In genomic region chr9:61856283-61856682, GRCh38 we compare ENCODE assay signal across 8 cellular contexts.
DNase-seq lines count a peak whose midpoint lies in the region; ATAC-seq and TF ChIP-seq lines count a peak whose summit lies in the region.
"Not testable (repeated sequence)": the region's sequence is repeated elsewhere in the genome, so short reads cannot be mapped to it uniquely, and the experiment has no call there.

No MANE protein-coding gene starts in this region.

- not testable (repeated sequence) for H3K27me3 Mint-ChIP-seq in CD8-positive, alpha-beta T cell (ENCODE audit: low read depth); activated B cell treated with CpG ODN at 0.5 μM for 24 hours; naive thymus-derived CD4-positive, alpha-beta T cell

- POLR2A ChIA-PET in CD8-positive, alpha-beta T cell (lab: Charles Lee); activated B cell treated with CpG ODN at 0.5 μM for 24 hours (lab: Charles Lee); naive thymus-derived CD4-positive, alpha-beta T cell (lab: Charles Lee): not testable (repeated sequence)

- H3K4me3 Mint-ChIP-seq in CD8-positive, alpha-beta T cell; activated B cell treated with CpG ODN at 0.5 μM for 24 hours; naive thymus-derived CD4-positive, alpha-beta T cell: not testable (repeated sequence)

- not testable (repeated sequence) for H3K9me3 ChIP-seq in CD8-positive, alpha-beta T cell (ENCODE audit: low read length); naive thymus-derived CD4-positive, alpha-beta T cell (ENCODE audit: control insufficient read depth in 2 of 3, low read length in 3 of 3)

- intact Hi-C loops in CD8-positive, alpha-beta T cell (cut with DNase I, micrococcal nuclease); activated B cell treated with CpG ODN at 0.5 μM for 24 hours (cut with micrococcal nuclease); naive thymus-derived CD4-positive, alpha-beta T cell (cut with micrococcal nuclease): not testable (repeated sequence)

- DNase-seq in CD8-positive, alpha-beta T cell; activated B cell treated with CpG ODN at 0.5 μM for 24 hours; foreskin keratinocyte; naive thymus-derived CD4-positive, alpha-beta T cell: not testable (repeated sequence)

- H3K27ac ChIP-seq in CD8-positive, alpha-beta T cell (ENCODE audit: low read depth, low read length); foreskin keratinocyte; naive thymus-derived CD4-positive, alpha-beta T cell (ENCODE audit: low read depth, low read length): not testable (repeated sequence)

- not testable (repeated sequence) for H3K36me3 ChIP-seq in CD8-positive, alpha-beta T cell (ENCODE audit: insufficient read depth, low read length); naive thymus-derived CD4-positive, alpha-beta T cell (ENCODE audit: control insufficient read depth in 2 of 3, insufficient read depth in 3 of 3, low read length in 3 of 3)

- not testable (repeated sequence) for H3K4me3 ChIP-seq in CD8-positive, alpha-beta T cell (ENCODE audit: low read depth, low read length); naive thymus-derived CD4-positive, alpha-beta T cell (ENCODE audit: low read length)

- not testable (repeated sequence) for H3K27ac Mint-ChIP-seq in CD8-positive, alpha-beta T cell; activated B cell treated with CpG ODN at 0.5 μM for 24 hours; naive thymus-derived CD4-positive, alpha-beta T cell

- TF ChIP-seq CTCF in CD8-positive, alpha-beta T cell (IDR thresholded peaks at IDR 0.05); activated B cell treated with CpG ODN at 0.5 μM for 24 hours (IDR thresholded peaks at IDR 0.05); foreskin keratinocyte (conservative IDR thresholded peaks at IDR 0.05): not testable (repeated sequence)

- H3K27me3 ChIP-seq in CD8-positive, alpha-beta T cell (ENCODE audit: insufficient read depth, low read length); foreskin keratinocyte; naive thymus-derived CD4-positive, alpha-beta T cell (ENCODE audit: control insufficient read depth in 2 of 2, insufficient read depth in 2 of 2, low read length in 2 of 2): not testable (repeated sequence)

- H3K9me3 Mint-ChIP-seq in CD8-positive, alpha-beta T cell; activated B cell treated with CpG ODN at 0.5 μM for 24 hours; naive thymus-derived CD4-positive, alpha-beta T cell: not testable (repeated sequence)

- CTCF ChIA-PET in CD8-positive, alpha-beta T cell (lab: Charles Lee); activated B cell treated with CpG ODN at 0.5 μM for 24 hours (lab: Charles Lee); naive thymus-derived CD4-positive, alpha-beta T cell (lab: Charles Lee): not testable (repeated sequence)

- H3K36me3 Mint-ChIP-seq in CD8-positive, alpha-beta T cell; activated B cell treated with CpG ODN at 0.5 μM for 24 hours (ENCODE audit: low read depth); naive thymus-derived CD4-positive, alpha-beta T cell: not testable (repeated sequence)

- not testable (repeated sequence) for H3K4me1 Mint-ChIP-seq in CD8-positive, alpha-beta T cell (ENCODE audit: low read depth); activated B cell treated with CpG ODN at 0.5 μM for 24 hours; naive thymus-derived CD4-positive, alpha-beta T cell

- not testable (repeated sequence) for H3K4me1 ChIP-seq in CD8-positive, alpha-beta T cell (ENCODE audit: insufficient read depth, low read length); foreskin keratinocyte; naive thymus-derived CD4-positive, alpha-beta T cell (ENCODE audit: control insufficient read depth in 2 of 2, insufficient read depth in 2 of 2, low read length in 2 of 2)

- ATAC-seq in CD8-positive, alpha-beta T cell = peak; percentile 67
- peak; percentile 68 for ATAC-seq in GM19351 (IDR thresholded peaks at IDR 0.05; ENCODE audit: unreplicated experiment)
- ATAC-seq in GM21576 (IDR thresholded peaks at IDR 0.05; ENCODE audit: unreplicated experiment) = peak; percentile 61
- peak; percentile 65 for ATAC-seq in HG02852 (IDR thresholded peaks at IDR 0.05; ENCODE audit: unreplicated experiment)
- ATAC-seq in HG03342 (IDR thresholded peaks at IDR 0.05; ENCODE audit: unreplicated experiment) = peak; percentile 70
- ATAC-seq in activated B cell treated with CpG ODN at 0.5 μM for 24 hours (ENCODE audit: low read depth) = peak; percentile 60
- ATAC-seq in foreskin keratinocyte = peak; percentile 77
- ATAC-seq in naive thymus-derived CD4-positive, alpha-beta T cell = peak; percentile 68
